Comparison of ENCODE assay signal across 17 cellular contexts in the genomic region with DNA sequence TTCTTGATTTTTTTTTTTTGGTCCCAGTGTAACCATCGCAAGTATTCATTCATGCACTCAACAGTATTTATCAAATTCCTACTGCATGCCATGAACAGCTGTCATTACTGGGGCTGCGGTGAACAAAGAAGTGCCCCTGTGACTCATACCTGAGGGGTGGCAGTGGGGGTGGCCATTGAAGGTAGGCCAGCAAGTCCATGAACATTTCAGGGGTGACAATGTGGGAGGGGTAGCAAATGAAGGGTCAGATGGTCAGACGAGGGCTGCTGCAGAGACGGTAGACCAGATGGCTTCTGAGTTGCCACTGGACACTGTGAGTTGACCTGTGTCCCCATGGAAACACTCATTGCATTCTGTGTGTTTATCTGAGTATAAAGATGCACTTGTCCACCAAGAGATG.
A peak's percentile ranks its signal among the peaks of the same experiment; 100 is the strongest.
DNase-seq lines count a peak whose midpoint lies in the region; ATAC-seq and TF ChIP-seq lines count a peak whose summit lies in the region.
"Had no signal": no experiment of that assay in that cellular context is flagged by ENCODE, and none has a peak within 500 bp of the region (broad histone marks: within the 10 kb centered on the region; RNA-seq: fewer than 3 reads in every experiment).

No MANE protein-coding gene starts in this region.

- POLR2A ChIA-PET in RWPE1 (lab: Yijun Ruan, JAX; ENCODE audit: low non-redundant PET), result no interaction called here

- intact Hi-C loops in body of pancreas (cut with DNase I), result no loop called here

- no peak for TF ChIP-seq CTCF in RWPE1 (conservative IDR thresholded peaks at IDR 0.05; ENCODE audit: low read depth)
- no peak for TF ChIP-seq CTCF in kidney epithelial cell (IDR thresholded peaks at IDR 0.05; ENCODE audit: insufficient read depth, low read length, poor library complexity, severe bottlenecking)
- TF ChIP-seq CTCF in body of pancreas (IDR thresholded peaks at IDR 0.05), result no peak

- H3K4me3 ChIP-seq in kidney epithelial cell (ENCODE audit: low read depth, low read length), result no peak overlapping the region
- no peak overlapping the region for H3K4me3 ChIP-seq in body of pancreas
- H3K4me3 ChIP-seq: K562 had no signal

- WGBS in body of pancreas, 2 donors, result 58 to 64% methylated on average over 4 of the region's 4 CpGs

- DNase-seq in EL, result peak; percentile 38
- peak; percentile 8 for DNase-seq in RWPE1 (ENCODE audit: low spot score)
- peak; percentile 34 for DNase-seq in kidney epithelial cell (ENCODE audit: low read depth)
- DNase-seq in renal cortical epithelial cell (ENCODE audit: low read depth), result peak; percentile 61
- DNase-seq in NCI-H2227 (lab: John Stamatoyannopoulos, UW; ENCODE audit: unreplicated experiment), result no peak
- no peak for DNase-seq in body of pancreas
- DNase-seq: activated CD4-positive, alpha-beta T cell treated with anti-CD3 and anti-CD28 coated beads, Interleukin-2, amount 50 U/mL, for 1 hour; activated naive CD4-positive, alpha-beta T cell treated with anti-CD3 and anti-CD28 coated beads for 36 hours; activated T-cell treated with anti-CD3 and anti-CD28 coated beads for 4 hours; aorta; erythroblast; NCI-H1105; NCI-H69; stimulated activated CD4-positive, alpha-beta T cell treated with anti-CD3 and anti-CD28 coated beads, Interleukin-2, amount 100 ng/mL, for 48 hours; SW 1271 had no signal

- no peaks in the 10 kb centered on the region for H3K27me3 ChIP-seq in kidney epithelial cell (ENCODE audit: control insufficient read depth, insufficient read depth, low read length)
- H3K27me3 ChIP-seq in body of pancreas, result no peaks in the 10 kb centered on the region

- ATAC-seq in HG02938 (IDR thresholded peaks at IDR 0.05; ENCODE audit: unreplicated experiment) (no peak), body of pancreas (no peak)
- ATAC-seq: K562 had no signal

- CTCF ChIA-PET in RWPE1 (lab: Yijun Ruan, JAX), result no interaction called here

- peaks cover 3% of the 10 kb centered on the region for H3K4me1 ChIP-seq in body of pancreas

- no peak for TF ChIP-seq POLR2A in body of pancreas (IDR thresholded peaks at IDR 0.05)

- H3K36me3 ChIP-seq in kidney epithelial cell (ENCODE audit: control insufficient read depth, insufficient read depth, low read length) (no peaks in the 10 kb centered on the region), body of pancreas (replicated peaks in 1 of 2; ENCODE audit: insufficient read depth in 1 of 2, low read depth in 2 of 2) (no peaks in the 10 kb centered on the region)

- no peaks in the 10 kb centered on the region for H3K9me3 ChIP-seq in body of pancreas

- H3K27ac ChIP-seq in RWPE1, result no peak overlapping the region
- H3K27ac ChIP-seq in body of pancreas, result no peak overlapping the region

Comparison
In these comparisons a context has a peak if more than half of its experiments do, and no peak if none do; other contexts are left out.
1. DNase-seq: peak in EL (single experiment), RWPE1 (single experiment), kidney epithelial cell (single experiment) and renal cortical epithelial cell (single experiment); none in NCI-H2227 (single experiment) and body of pancreas (0 of 4).